Comparison of ENCODE assay signal across 18 cellular contexts in genomic region chr10:112957589-112958202, GRCh38. TPM values are rescaled to one million over a fixed set of nuclear protein-coding genes. Genes with fewer than 3 reads are reported as not detected.
DNase-seq lines count a peak whose midpoint lies in the region; ATAC-seq and TF ChIP-seq lines count a peak whose summit lies in the region.
"Had no signal": no experiment of that assay in that cellular context is flagged by ENCODE, and none has a peak within 500 bp of the region (broad histone marks: within the 10 kb centered on the region; RNA-seq: fewer than 3 reads in every experiment).

No MANE protein-coding gene starts in this region.

- TF ChIP-seq CTCF in choroid plexus epithelial cell (conservative IDR thresholded peaks at IDR 0.05; ENCODE audit: low read depth, low read length) (no peak), mucosa of descending colon (IDR thresholded peaks at IDR 0.05) (no peak)

- H3K9me3 ChIP-seq in HUES64 (ENCODE audit: insufficient read depth, low read depth, low read length) = no peaks in the 10 kb centered on the region
- no peaks in the 10 kb centered on the region for H3K9me3 ChIP-seq in mucosa of descending colon
- H3K9me3 ChIP-seq: body of pancreas, esophagus muscularis mucosa, ovary had no signal

- peak; percentile 28 for DNase-seq in choroid plexus epithelial cell (ENCODE audit: low read depth)
- no peak for DNase-seq in mucosa of descending colon
- no peak for DNase-seq in CD1c-positive myeloid dendritic cell (ENCODE audit: extremely low spot score)
- DNase-seq in NCI-H82 treated with DMSO at 0.1 percent for 48 hours (lab: John Stamatoyannopoulos, UW; ENCODE audit: unreplicated experiment) = no peak
- no peak for DNase-seq in stimulated activated naive CD8-positive, alpha-beta T cell treated with anti-CD3 and anti-CD28 coated beads, Interleukin-15, Interleukin-2, amounts not matched to agents 100 U/mL and 50 U/mL, for 24 hours
- DNase-seq: activated T-cell treated with anti-CD3 and anti-CD28 coated beads, Interleukin-2, amount 50 U/mL, for 72 hours; AML-193; body of pancreas; kidney; NCI-H2171 treated with DMSO at 0.1 percent for 48 hours; ovary; RPMI8226; substantia nigra had no signal

- H3K4me3 ChIP-seq in ACC112 (ENCODE audit: low read depth, low read length) (peak overlapping the region; percentile 70), HUES64 (ENCODE audit: low read length) (peak overlapping the region; percentile 91), choroid plexus epithelial cell (ENCODE audit: low read depth, low read length) (no peak overlapping the region), mucosa of descending colon (no peak overlapping the region)
- H3K4me3 ChIP-seq: body of pancreas, esophagus muscularis mucosa, ovary had no signal

- peak; percentile 14 for ATAC-seq in mucosa of descending colon
- no peak for ATAC-seq in activated CD4-positive, CD25-positive, alpha-beta regulatory T cell treated with anti-CD3 and anti-CD28 coated beads, Interleukin-2, amount 50 U/mL, for 24 hours
- no peak for ATAC-seq in stimulated activated naive CD8-positive, alpha-beta T cell treated with anti-CD3 and anti-CD28 coated beads, Interleukin-15, Interleukin-2, amounts not matched to agents 100 U/mL and 50 U/mL, for 24 hours
- ATAC-seq: activated T-cell treated with anti-CD3 and anti-CD28 coated beads, Interleukin-2, amount 50 U/mL, for 72 hours; body of pancreas had no signal

- 18% methylated on average over 9 of the region's 9 CpGs for WGBS in HUES64

- H3K36me3 ChIP-seq in ACC112 (ENCODE audit: insufficient read depth, low read length) = no peaks in the 10 kb centered on the region
- H3K36me3 ChIP-seq in HUES64 (ENCODE audit: insufficient read depth, low read length) = peaks cover 19% of the 10 kb centered on the region
- H3K36me3 ChIP-seq in mucosa of descending colon (ENCODE audit: low read depth) = no peaks in the 10 kb centered on the region
- H3K36me3 ChIP-seq: esophagus muscularis mucosa, ovary had no signal

- H3K27me3 ChIP-seq in ACC112 (ENCODE audit: insufficient read depth, low read length) (no peaks in the 10 kb centered on the region), HUES64 (ENCODE audit: insufficient read depth, low read length) (no peaks in the 10 kb centered on the region)
- H3K27me3 ChIP-seq: body of pancreas, esophagus muscularis mucosa, ovary had no signal

- H3K27ac ChIP-seq in ACC112 (ENCODE audit: low read depth, low read length) (peak overlapping the region; percentile 80), HUES64 (ENCODE audit: low read depth, low read length) (peak overlapping the region; percentile 93)
- H3K27ac ChIP-seq: KMS-11 had no signal

- intact Hi-C loops in mucosa of descending colon (cut with DNase I, micrococcal nuclease) = loop anchor here (5.0 to 10.0 kb wide), 2 partner anchors 135 to 177 kb away; no protein-coding TSS in a partner anchor

- H3K9ac ChIP-seq in HUES64 (ENCODE audit: low read depth, low read length) = peak overlapping the region; percentile 58
- H3K9ac ChIP-seq: KMS-11 had no signal

- no peak overlapping the region for H2AFZ ChIP-seq in ACC112 (ENCODE audit: low read length, unreplicated experiment)

- H3K4me1 ChIP-seq in ACC112 (ENCODE audit: control insufficient read depth, insufficient read depth, low read length, unreplicated experiment) (peaks cover 55% of the 10 kb centered on the region), HUES64 (ENCODE audit: insufficient read depth, low read length) (peaks cover 91% of the 10 kb centered on the region), mucosa of descending colon (ENCODE audit: low read depth) (peaks cover 60% of the 10 kb centered on the region)

- H3K79me2 ChIP-seq in ACC112 (ENCODE audit: control insufficient read depth, insufficient read depth, low read length, unreplicated experiment) = peaks cover 93% of the 10 kb centered on the region

RNA-seq across cellular contexts. Expression of gene TCF7L2, which starts 7.6 kb away (rescaled TPM):
- polyA plus RNA-seq in HUES64 (2013, experiment 1 of 2) = 31.2 TPM
- 33.5 TPM for polyA plus RNA-seq in HUES64 (2013, experiment 2 of 2)
- total RNA-seq in mucosa of descending colon = 100 to 1,000 TPM in 2 of 3 donors, 10 to 100 TPM in 1; 99.6 to 182 (median 102) TPM

Comparison
In these comparisons a context has a peak if more than half of its experiments do, and no peak if none do; other contexts are left out.
1. H3K4me3 ChIP-seq: peak in ACC112 (single experiment) and HUES64 (single experiment); none in choroid plexus epithelial cell (single experiment) and mucosa of descending colon (single experiment).